In genomic region chr7:74454948-74455804, GRCh38 we compare ENCODE assay signal across 8 cellular contexts. TPM values are rescaled to one million over a fixed set of nuclear protein-coding genes. Genes with fewer than 3 reads are reported as not detected.
DNase-seq lines count a peak whose midpoint lies in the region; ATAC-seq and TF ChIP-seq lines count a peak whose summit lies in the region.

No MANE protein-coding gene starts in this region.

- H3K9me3 Mint-ChIP-seq in CD8-positive, alpha-beta memory T cell = no peaks in the 10 kb centered on the region

- H3K27ac ChIP-seq in CD8-positive, alpha-beta memory T cell (ENCODE audit: low read depth, low read length) = no peak overlapping the region

- CTCF ChIA-PET in CD8-positive, alpha-beta memory T cell (lab: Charles Lee) = no interaction called here

- no peak overlapping the region for H3K4me3 ChIP-seq in CD8-positive, alpha-beta memory T cell (ENCODE audit: low read length)
- peak overlapping the region; percentile 69 for H3K4me3 ChIP-seq in fibroblast of the aortic adventitia (ENCODE audit: low read depth, low read length)

- ATAC-seq in GM18870 (IDR thresholded peaks at IDR 0.05; ENCODE audit: unreplicated experiment) (no peak), HG02798 (IDR thresholded peaks at IDR 0.05; ENCODE audit: poor library complexity, unreplicated experiment) (no peak), GM18511 (IDR thresholded peaks at IDR 0.05; ENCODE audit: unreplicated experiment) (no peak)

- TF ChIP-seq CTCF in fibroblast of the aortic adventitia (IDR thresholded peaks at IDR 0.05; ENCODE audit: insufficient read depth, low read length) = no peak

- no peaks in the 10 kb centered on the region for H3K27me3 ChIP-seq in CD8-positive, alpha-beta memory T cell (ENCODE audit: insufficient read depth, low read length, poor library complexity, severe bottlenecking)

- H3K4me3 Mint-ChIP-seq in CD8-positive, alpha-beta memory T cell = peak overlapping the region in 5 of 7 donors; percentile 28 to 75 (median 52)

- peaks cover 12% of the 10 kb centered on the region for H3K4me1 ChIP-seq in CD8-positive, alpha-beta memory T cell (ENCODE audit: insufficient read depth, low read length)

- no peaks in the 10 kb centered on the region for H3K36me3 ChIP-seq in CD8-positive, alpha-beta memory T cell (ENCODE audit: insufficient read depth, low read length)

- no peaks in the 10 kb centered on the region for H3K36me3 Mint-ChIP-seq in CD8-positive, alpha-beta memory T cell

- DNase-seq in CD8-positive, alpha-beta memory T cell = no peak
- DNase-seq in SW480 (ENCODE audit: low spot score) = peak; percentile 84
- DNase-seq in fibroblast of the aortic adventitia (ENCODE audit: low read depth) = no peak
- peak in 31 of 56 donors; percentile 3 to 75 (median 32) for DNase-seq in nucleus accumbens (lab: John Stamatoyannopoulos, UW)
- DNase-seq in NCI-H1694 (lab: John Stamatoyannopoulos, UW) = no peak

- POLR2A ChIA-PET in CD8-positive, alpha-beta memory T cell (lab: Charles Lee) = no interaction called here

- H3K27me3 Mint-ChIP-seq in CD8-positive, alpha-beta memory T cell = peaks cover 12 to 17% of the 10 kb centered on the region in 2 donors

- H3K27ac Mint-ChIP-seq in CD8-positive, alpha-beta memory T cell = no peak overlapping the region

- no peaks in the 10 kb centered on the region for H3K9me3 ChIP-seq in CD8-positive, alpha-beta memory T cell (ENCODE audit: low read length)

- peaks cover 9 to 17% (median 12%) of the 10 kb centered on the region in 3 donors for H3K4me1 Mint-ChIP-seq in CD8-positive, alpha-beta memory T cell

RNA-seq across cellular contexts. Expression of gene GTF2IRD1, which starts 1.5 kb away (rescaled TPM):
- total RNA-seq in CD8-positive, alpha-beta memory T cell = under 1 TPM; 0.42 to 0.88 TPM
- polyA plus RNA-seq in CD8-positive, alpha-beta memory T cell = not detected
- 5.9 and 6.4 TPM in 2 replicates for total RNA-seq in fibroblast of the aortic adventitia (ENCODE audit: low replicate concordance)

Comparison
In these comparisons a context has a peak if more than half of its experiments do, and no peak if none do; other contexts are left out.
1. DNase-seq: peak in SW480 (single experiment) and nucleus accumbens (31 of 56); none in CD8-positive, alpha-beta memory T cell (0 of 5), fibroblast of the aortic adventitia (single experiment) and NCI-H1694 (single experiment).